Comparison of ENCODE assay signal across 9 cellular contexts in genomic region chr13:96091164-96091931, GRCh38. TPM values are rescaled to one million over a fixed set of nuclear protein-coding genes. Genes with fewer than 3 reads are reported as not detected.
DNase-seq lines count a peak whose midpoint lies in the region; ATAC-seq and FAIRE-seq lines count a peak whose summit lies in the region.
"Had no signal": no experiment of that assay in that cellular context is flagged by ENCODE, and none has a peak within 500 bp of the region (broad histone marks: within the 10 kb centered on the region; RNA-seq: fewer than 3 reads in every experiment).

No MANE protein-coding gene starts in this region.

- H3K9me3 Mint-ChIP-seq in memory B cell, result no peaks in the 10 kb centered on the region
- H3K9me3 Mint-ChIP-seq: central memory CD8-positive, alpha-beta T cell had no signal

- no peaks in the 10 kb centered on the region for H3K36me3 Mint-ChIP-seq in memory B cell

- H3K27ac ChIP-seq in caudate nucleus (ENCODE audit: low read depth, low read length), result no peak overlapping the region
- H3K27ac ChIP-seq in aorta (ENCODE audit: low read depth in 1 of 2, low read length in 2 of 2), result no peak overlapping the region

- H3K4me1 Mint-ChIP-seq in memory B cell, result peaks cover 4% of the 10 kb centered on the region
- H3K4me1 Mint-ChIP-seq: central memory CD8-positive, alpha-beta T cell had no signal

- DNase-seq in stimulated activated CD4-positive, alpha-beta T cell treated with anti-CD3 and anti-CD28 coated beads, Interleukin-15, amount 100 ng/mL, for 24 hours, result peak; percentile 7
- no peak for DNase-seq in stimulated activated CD4-positive, alpha-beta T cell treated with anti-CD3 and anti-CD28 coated beads, Interleukin-12 subunit alpha, Interleukin-12 subunit beta, amount 100 ng/mL, for 4 hours
- DNase-seq in caudate nucleus (lab: John Stamatoyannopoulos, UW), result peak in 33 of 61 donors; percentile 1 to 42 (median 12)
- no peak for DNase-seq in memory B cell (ENCODE audit: low spot score in 2 of 2)
- DNase-seq in aorta, result peak in 1 of 2 donors; percentile 82
- DNase-seq in RCC 7860 (ENCODE audit: low spot score), result no peak

- peak overlapping the region; percentile 70 to 79 for H3K4me3 ChIP-seq in aorta (ENCODE audit: low read length in 2 of 2)

- FAIRE-seq in RCC 7860 (lab: Jason Lieb, UNC), result no peak

- ATAC-seq in memory B cell (ENCODE audit: low read depth) (no peak), aorta (ENCODE audit: low FRiP score) (no peak), HG02981 (IDR thresholded peaks at IDR 0.05; ENCODE audit: unreplicated experiment) (no peak), HG02970 (IDR thresholded peaks at IDR 0.05; ENCODE audit: low FRiP score, unreplicated experiment) (no peak)

- peaks cover 27% of the 10 kb centered on the region for H3K27me3 Mint-ChIP-seq in memory B cell

- H3K4me3 Mint-ChIP-seq in memory B cell, result peak overlapping the region; percentile 49
- H3K4me3 Mint-ChIP-seq: central memory CD8-positive, alpha-beta T cell had no signal

- no peaks in the 10 kb centered on the region for H3K27me3 ChIP-seq in aorta (ENCODE audit: control insufficient read depth in 1 of 2, insufficient read depth in 2 of 2, low read length in 1 of 2)

- no peak overlapping the region for H3K27ac Mint-ChIP-seq in memory B cell

- no peaks in the 10 kb centered on the region for H3K9me3 ChIP-seq in aorta (ENCODE audit: control insufficient read depth, low read length)

- 1% methylated on average over 49 to 53 of the region's 53 CpGs for WGBS in aorta, 2 donors

- H3K4me1 ChIP-seq in aorta (ENCODE audit: control insufficient read depth in 1 of 2, insufficient read depth in 2 of 2, low read length in 2 of 2), result peaks cover 0 to 2% of the 10 kb centered on the region in 2 donors

- intact Hi-C loops in aorta (cut with DNase I), result no loop called here

- no peaks in the 10 kb centered on the region for H3K36me3 ChIP-seq in aorta (ENCODE audit: control insufficient read depth in 1 of 2, insufficient read depth in 2 of 2, low read length in 1 of 2)

RNA-seq across cellular contexts. Expression of gene HS6ST3, which starts 1.4 kb away (rescaled TPM):
- total RNA-seq in aorta, result 1 to 10 TPM in 1 of 2 donors, under 1 TPM in 1; 0.30 to 4.9 TPM
- under 1 TPM; under 0.01 to 0.38 TPM for polyA plus RNA-seq in aorta

RNA-seq across cellular contexts. Expression of gene UGGT2, which starts 38.1 kb away (rescaled TPM):
- 10 to 100 TPM; 52.1 to 69.8 TPM for total RNA-seq in aorta
- polyA plus RNA-seq in aorta, result 10 to 100 TPM in 1 of 2 donors, 1 to 10 TPM in 1; 8.3 to 25.4 TPM

Comparison
In these comparisons a context has a peak if more than half of its experiments do, and no peak if none do; other contexts are left out.
1. DNase-seq: peak in stimulated activated CD4-positive, alpha-beta T cell treated with anti-CD3 and anti-CD28 coated beads, Interleukin-15, amount 100 ng/mL, for 24 hours (single experiment) and caudate nucleus (33 of 61); none in stimulated activated CD4-positive, alpha-beta T cell treated with anti-CD3 and anti-CD28 coated beads, Interleukin-12 subunit alpha, Interleukin-12 subunit beta, amount 100 ng/mL, for 4 hours (single experiment), memory B cell (0 of 2) and RCC 7860 (single experiment).